In the genomic region with DNA sequence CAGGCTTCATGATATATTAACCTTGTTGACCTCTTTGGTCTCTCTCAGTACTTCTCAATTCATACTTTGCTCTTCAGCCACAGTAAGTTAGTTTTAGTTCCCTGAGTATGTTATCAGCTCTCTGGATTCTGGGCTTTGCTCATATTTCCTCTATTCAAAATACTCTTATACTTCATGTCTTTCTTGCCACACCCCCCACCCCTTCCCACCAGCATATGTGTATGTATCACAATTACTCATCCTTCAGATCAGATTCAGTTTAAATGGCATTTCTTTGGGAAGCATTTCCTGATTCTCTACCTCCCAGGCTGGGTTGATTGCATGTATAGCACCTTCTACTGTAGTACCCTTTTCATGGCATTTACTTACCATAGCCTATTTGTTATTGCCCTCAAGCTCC, we compare ENCODE assay signal across 13 cellular contexts. TPM values are rescaled to one million over a fixed set of nuclear protein-coding genes. Genes with fewer than 3 reads are reported as not detected.
DNase-seq lines count a peak whose midpoint lies in the region; ATAC-seq, FAIRE-seq and TF ChIP-seq lines count a peak whose summit lies in the region.
"Had no signal": no experiment of that assay in that cellular context is flagged by ENCODE, and none has a peak within 500 bp of the region (broad histone marks: within the 10 kb centered on the region; RNA-seq: fewer than 3 reads in every experiment).

No MANE protein-coding gene starts in this region.

- H3K27ac Mint-ChIP-seq in mesothelial cell of epicardium = peak overlapping the region; percentile 4
- H3K27ac Mint-ChIP-seq: activated T-helper 1 cell treated with anti-CD3 and anti-CD28 coated beads, Interleukin-12 subunit alpha, Interleukin-12 subunit beta, Interleukin-2, Interleukin-4 antibody, amounts not matched to agents 30 ng/mL and 10 ng/mL and 1 ng/mL, durations not matched to agents 14 hours and 24 hours and 36 hours had no signal

- H3K79me2 ChIP-seq in hepatocyte = no peaks in the 10 kb centered on the region

- H3K27me3 ChIP-seq in hepatocyte = no peaks in the 10 kb centered on the region
- H3K27me3 ChIP-seq in pancreas = no peaks in the 10 kb centered on the region

- H3K4me3 Mint-ChIP-seq in mesothelial cell of epicardium = no peak overlapping the region
- H3K4me3 Mint-ChIP-seq: activated T-helper 1 cell treated with anti-CD3 and anti-CD28 coated beads, Interleukin-12 subunit alpha, Interleukin-12 subunit beta, Interleukin-2, Interleukin-4 antibody, amounts not matched to agents 30 ng/mL and 10 ng/mL and 1 ng/mL, durations not matched to agents 14 hours and 24 hours and 36 hours had no signal

- H3K36me3 ChIP-seq in hepatocyte (replicated peaks; ENCODE audit: insufficient read depth, low read depth) (no peaks in the 10 kb centered on the region), pancreas (no peaks in the 10 kb centered on the region)

- H4K20me1 ChIP-seq in hepatocyte (ENCODE audit: insufficient read depth, poor library complexity, severe bottlenecking) = no peaks in the 10 kb centered on the region

- H3K4me1 ChIP-seq in hepatocyte (ENCODE audit: insufficient read depth) (no peaks in the 10 kb centered on the region), pancreas (no peaks in the 10 kb centered on the region)
- H3K4me1 ChIP-seq: HAP-1 had no signal

- H3K4me3 ChIP-seq in hepatocyte = no peak overlapping the region
- no peak overlapping the region for H3K4me3 ChIP-seq in pancreas
- H3K4me3 ChIP-seq: HAP-1 had no signal

- peaks cover 10% of the 10 kb centered on the region for H3K9me3 Mint-ChIP-seq in mesothelial cell of epicardium

- ATAC-seq in pancreas = no peak

- H3K27ac ChIP-seq in hepatocyte (no peak overlapping the region), pancreas (no peak overlapping the region)

- no peak overlapping the region for H2AFZ ChIP-seq in hepatocyte

- H3K9me3 ChIP-seq in hepatocyte (ENCODE audit: low read depth) (no peaks in the 10 kb centered on the region), pancreas (no peaks in the 10 kb centered on the region)
- H3K9me3 ChIP-seq: HAP-1 had no signal

- FAIRE-seq in pancreas (lab: Jason Lieb, UNC) = no peak
- FAIRE-seq: TTC549 had no signal

- no peak for TF ChIP-seq CTCF in mesothelial cell of epicardium (IDR thresholded peaks at IDR 0.05; ENCODE audit: unreplicated experiment)
- no peak for TF ChIP-seq CTCF in hepatocyte (IDR thresholded peaks at IDR 0.05; ENCODE audit: poor library complexity)
- no peak for TF ChIP-seq CTCF in pancreas (IDR thresholded peaks at IDR 0.05)

- intact Hi-C loops in pancreas (cut with DNase I) = loop anchor here in 2 of 3 donors (5.0 to 10.0 kb wide), 3 partner anchors 311 to 363 kb away; partner anchors contain the start of gene S1PR1 (in 1 of the 2)

- peaks cover 17% of the 10 kb centered on the region for H3K4me1 Mint-ChIP-seq in mesothelial cell of epicardium

- H3K27me3 Mint-ChIP-seq in mesothelial cell of epicardium (ENCODE audit: low read depth) = no peaks in the 10 kb centered on the region

- H3K36me3 Mint-ChIP-seq in mesothelial cell of epicardium = peaks cover 20% of the 10 kb centered on the region

- DNase-seq in EL (peak; percentile 62), M059J (ENCODE audit: low read depth) (peak; percentile 12), mesothelial cell of epicardium (ENCODE audit: low spot score in 2 of 2, unreplicated experiment in 2 of 2) (no peak), hepatocyte (ENCODE audit: low spot score) (no peak), hippocampal formation (lab: John Stamatoyannopoulos, UW) (no peak), pancreas (no peak), GOT3 (lab: John Stamatoyannopoulos, UW) (no peak)
- peak; percentile 9 for DNase-seq in activated naive CD8-positive, alpha-beta T cell treated with anti-CD3 and anti-CD28 coated beads, Interleukin-2, amount 50 U/mL, for 16 hours (ENCODE audit: low read depth, low spot score)
- DNase-seq: NCI-H1417 treated with DMSO at 0.1 percent for 48 hours, NCI-H526 had no signal

- no peaks in the 10 kb centered on the region for H3K9me2 ChIP-seq in hepatocyte (replicated peaks; ENCODE audit: insufficient read depth)

- no peak overlapping the region for H3K4me2 ChIP-seq in hepatocyte

RNA-seq across cellular contexts. Expression of gene SLC30A7, which starts 28.3 kb away (rescaled TPM):
- total RNA-seq in M059J (2014; rRNA removed; shearing (Covaris generic)) = 47.4 and 66.6 TPM in 2 replicates
- 40.8 to 43.5 TPM (median 41.4 TPM) in 3 replicates for total RNA-seq in mesothelial cell of epicardium
- total RNA-seq in hepatocyte = 39.9 and 61.9 TPM in 2 replicates
- polyA plus RNA-seq in hepatocyte = 18.2 and 23.0 TPM in 2 replicates
- total RNA-seq in pancreas = 10 to 100 TPM; 10.4 to 21.4 (median 14.4) TPM
- polyA plus RNA-seq in pancreas = 1 to 10 TPM; 2.5 to 4.9 TPM

RNA-seq across cellular contexts. Expression of gene EXTL2, which starts 29.6 kb away (rescaled TPM):
- total RNA-seq in M059J (2014; rRNA removed; shearing (Covaris generic)) = 23.1 and 24.4 TPM in 2 replicates
- 49.8 to 52.0 TPM (median 50.2 TPM) in 3 replicates for total RNA-seq in mesothelial cell of epicardium
- total RNA-seq in hepatocyte = 28.6 and 30.9 TPM in 2 replicates
- 16.9 and 19.7 TPM in 2 replicates for polyA plus RNA-seq in hepatocyte
- total RNA-seq in pancreas = 1 to 10 TPM; 3.6 to 6.9 (median 5.8) TPM
- polyA plus RNA-seq in pancreas = 1 to 10 TPM; 6.5 to 8.8 TPM

Comparison
In these comparisons a context has a peak if more than half of its experiments do, and no peak if none do; other contexts are left out.
1. DNase-seq: peak in EL (single experiment), M059J (single experiment) and activated naive CD8-positive, alpha-beta T cell treated with anti-CD3 and anti-CD28 coated beads, Interleukin-2, amount 50 U/mL, for 16 hours (single experiment); none in mesothelial cell of epicardium (0 of 2), hepatocyte (single experiment), hippocampal formation (0 of 2), pancreas (0 of 6) and GOT3 (single experiment).